Comparison of ENCODE assay signal across 1 cellular context in genomic region chr14:99682809-99683618, GRCh38.
TF ChIP-seq lines count a peak whose summit lies in the region.

No MANE protein-coding gene starts in this region.

TF ChIP-seq in HepG2, 621 proteins besides CTCF, POLR2A, EP300 and RAD21 (continued from another document and continues in another):
- TF ChIP-seq GLMP (CRISPR knock-in tag; IDR thresholded peaks at IDR 0.05; ENCODE audit: borderline replicate concordance) (no peak), ZNF263 (CRISPR knock-in tag; IDR thresholded peaks at IDR 0.05) (no peak), ZBTB7A (CRISPR knock-in tag; IDR thresholded peaks at IDR 0.05) (no peak), ZFP90 (CRISPR knock-in tag; IDR thresholded peaks at IDR 0.05; ENCODE audit: borderline replicate concordance) (no peak), BORCS8-MEF2B (CRISPR knock-in tag; IDR thresholded peaks at IDR 0.05) (no peak), ZNF44 (CRISPR knock-in tag; IDR thresholded peaks at IDR 0.05) (no peak), PAF1 (CRISPR knock-in tag; IDR thresholded peaks at IDR 0.05) (no peak), ZNF891 (CRISPR knock-in tag; IDR thresholded peaks at IDR 0.05) (0 out of 2 replicates have a peak, but pooled peaks have one; percentile 13), HOXA3 (CRISPR knock-in tag; IDR thresholded peaks at IDR 0.05) (peak; percentile 27; the same call in 1 of the 2 replicates), PHF20 (CRISPR knock-in tag; IDR thresholded peaks at IDR 0.05) (no peak; the same call in 1 of the 2 replicates), SMAD1 (CRISPR knock-in tag; IDR thresholded peaks at IDR 0.05; ENCODE audit: borderline replicate concordance, low read depth) (no peak), ZSCAN21 (CRISPR knock-in tag; IDR thresholded peaks at IDR 0.05; ENCODE audit: borderline replicate concordance) (no peak), GABPA (IDR thresholded peaks at IDR 0.05; ENCODE audit: low read depth, low read length) (no peak), GABPA (CRISPR knock-in tag; IDR thresholded peaks at IDR 0.05; ENCODE audit: low read depth) (no peak), ZEB1 (IDR thresholded peaks at IDR 0.05; ENCODE audit: insufficient replicate concordance, low read depth) (peak; percentile 69), ZNF709 (CRISPR knock-in tag; IDR thresholded peaks at IDR 0.05) (0 out of 2 replicates have a peak, but pooled peaks have one; percentile 21), CHD4 (IDR thresholded peaks at IDR 0.05; ENCODE audit: borderline replicate concordance, low read length) (no peak), MIXL1 (CRISPR knock-in tag; IDR thresholded peaks at IDR 0.05) (no peak), ZNF550 (CRISPR knock-in tag; IDR thresholded peaks at IDR 0.05; ENCODE audit: borderline replicate concordance) (no peak), ZBTB37 (CRISPR knock-in tag; IDR thresholded peaks at IDR 0.05) (no peak), ZC3H4 (CRISPR knock-in tag; IDR thresholded peaks at IDR 0.05; ENCODE audit: borderline replicate concordance) (no peak), ZNF33B (CRISPR knock-in tag; IDR thresholded peaks at IDR 0.05) (no peak), MIER3 (CRISPR knock-in tag; IDR thresholded peaks at IDR 0.05; ENCODE audit: borderline replicate concordance) (no peak), TEAD3 (CRISPR knock-in tag; optimal IDR thresholded peaks at IDR 0.05; ENCODE audit: borderline replicate concordance) (no peak), RXRB (CRISPR knock-in tag; IDR thresholded peaks at IDR 0.05; ENCODE audit: borderline replicate concordance) (no peak), KDM6A (CRISPR knock-in tag; IDR thresholded peaks at IDR 0.05; ENCODE audit: low read depth) (no peak), PAWR (CRISPR knock-in tag; IDR thresholded peaks at IDR 0.05; ENCODE audit: borderline replicate concordance) (no peak), ZNF598 (CRISPR knock-in tag; IDR thresholded peaks at IDR 0.05; ENCODE audit: borderline replicate concordance) (no peak), JARID2 (CRISPR knock-in tag; IDR thresholded peaks at IDR 0.05; ENCODE audit: insufficient replicate concordance) (no peak), ATF1 (CRISPR knock-in tag; IDR thresholded peaks at IDR 0.05) (no peak), ZFY (CRISPR knock-in tag; IDR thresholded peaks at IDR 0.05) (no peak), KLF16 (CRISPR knock-in tag; IDR thresholded peaks at IDR 0.05) (no peak), ZNF235 (CRISPR knock-in tag; IDR thresholded peaks at IDR 0.05; ENCODE audit: borderline replicate concordance) (no peak; the same call in 1 of the 2 replicates), ERF (CRISPR knock-in tag; IDR thresholded peaks at IDR 0.05) (no peak)
- TF ChIP-seq, protein P1, sequence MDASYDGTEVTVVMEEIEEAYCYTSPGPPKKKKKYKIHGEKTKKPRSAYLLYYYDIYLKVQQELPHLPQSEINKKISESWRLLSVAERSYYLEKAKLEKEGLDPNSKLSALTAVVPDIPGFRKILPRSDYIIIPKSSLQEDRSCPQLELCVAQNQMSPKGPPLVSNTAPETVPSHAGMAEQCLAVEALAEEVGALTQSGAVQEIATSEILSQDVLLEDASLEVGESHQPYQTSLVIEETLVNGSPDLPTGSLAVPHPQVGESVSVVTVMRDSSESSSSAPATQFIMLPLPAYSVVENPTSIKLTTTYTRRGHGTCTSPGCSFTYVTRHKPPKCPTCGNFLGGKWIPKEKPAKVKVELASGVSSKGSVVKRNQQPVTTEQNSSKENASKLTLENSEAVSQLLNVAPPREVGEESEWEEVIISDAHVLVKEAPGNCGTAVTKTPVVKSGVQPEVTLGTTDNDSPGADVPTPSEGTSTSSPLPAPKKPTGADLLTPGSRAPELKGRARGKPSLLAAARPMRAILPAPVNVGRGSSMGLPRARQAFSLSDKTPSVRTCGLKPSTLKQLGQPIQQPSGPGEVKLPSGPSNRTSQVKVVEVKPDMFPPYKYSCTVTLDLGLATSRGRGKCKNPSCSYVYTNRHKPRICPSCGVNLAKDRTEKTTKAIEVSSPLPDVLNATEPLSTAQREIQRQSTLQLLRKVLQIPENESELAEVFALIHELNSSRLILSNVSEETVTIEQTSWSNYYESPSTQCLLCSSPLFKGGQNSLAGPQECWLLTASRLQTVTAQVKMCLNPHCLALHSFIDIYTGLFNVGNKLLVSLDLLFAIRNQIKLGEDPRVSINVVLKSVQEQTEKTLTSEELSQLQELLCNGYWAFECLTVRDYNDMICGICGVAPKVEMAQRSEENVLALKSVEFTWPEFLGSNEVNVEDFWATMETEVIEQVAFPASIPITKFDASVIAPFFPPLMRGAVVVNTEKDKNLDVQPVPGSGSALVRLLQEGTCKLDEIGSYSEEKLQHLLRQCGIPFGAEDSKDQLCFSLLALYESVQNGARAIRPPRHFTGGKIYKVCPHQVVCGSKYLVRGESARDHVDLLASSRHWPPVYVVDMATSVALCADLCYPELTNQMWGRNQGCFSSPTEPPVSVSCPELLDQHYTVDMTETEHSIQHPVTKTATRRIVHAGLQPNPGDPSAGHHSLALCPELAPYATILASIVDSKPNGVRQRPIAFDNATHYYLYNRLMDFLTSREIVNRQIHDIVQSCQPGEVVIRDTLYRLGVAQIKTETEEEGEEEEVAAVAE (CRISPR knock-in tag; IDR thresholded peaks at IDR 0.05; ENCODE audit: borderline replicate concordance) = no peak
- TF ChIP-seq, protein P2, sequence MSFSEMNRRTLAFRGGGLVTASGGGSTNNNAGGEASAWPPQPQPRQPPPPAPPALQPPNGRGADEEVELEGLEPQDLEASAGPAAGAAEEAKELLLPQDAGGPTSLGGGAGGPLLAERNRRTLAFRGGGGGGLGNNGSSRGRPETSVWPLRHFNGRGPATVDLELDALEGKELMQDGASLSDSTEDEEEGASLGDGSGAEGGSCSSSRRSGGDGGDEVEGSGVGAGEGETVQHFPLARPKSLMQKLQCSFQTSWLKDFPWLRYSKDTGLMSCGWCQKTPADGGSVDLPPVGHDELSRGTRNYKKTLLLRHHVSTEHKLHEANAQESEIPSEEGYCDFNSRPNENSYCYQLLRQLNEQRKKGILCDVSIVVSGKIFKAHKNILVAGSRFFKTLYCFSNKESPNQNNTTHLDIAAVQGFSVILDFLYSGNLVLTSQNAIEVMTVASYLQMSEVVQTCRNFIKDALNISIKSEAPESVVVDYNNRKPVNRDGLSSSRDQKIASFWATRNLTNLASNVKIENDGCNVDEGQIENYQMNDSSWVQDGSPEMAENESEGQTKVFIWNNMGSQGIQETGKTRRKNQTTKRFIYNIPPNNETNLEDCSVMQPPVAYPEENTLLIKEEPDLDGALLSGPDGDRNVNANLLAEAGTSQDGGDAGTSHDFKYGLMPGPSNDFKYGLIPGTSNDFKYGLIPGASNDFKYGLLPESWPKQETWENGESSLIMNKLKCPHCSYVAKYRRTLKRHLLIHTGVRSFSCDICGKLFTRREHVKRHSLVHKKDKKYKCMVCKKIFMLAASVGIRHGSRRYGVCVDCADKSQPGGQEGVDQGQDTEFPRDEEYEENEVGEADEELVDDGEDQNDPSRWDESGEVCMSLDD (CRISPR knock-in tag; IDR thresholded peaks at IDR 0.05; ENCODE audit: borderline replicate concordance) = no peak
- TF ChIP-seq, protein P3, sequence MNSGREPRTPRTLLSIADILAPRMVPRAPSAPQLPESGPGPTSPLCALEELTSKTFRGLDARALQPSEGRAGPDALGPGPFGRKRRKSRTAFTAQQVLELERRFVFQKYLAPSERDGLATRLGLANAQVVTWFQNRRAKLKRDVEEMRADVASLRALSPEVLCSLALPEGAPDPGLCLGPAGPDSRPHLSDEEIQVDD (CRISPR knock-in tag; IDR thresholded peaks at IDR 0.05; ENCODE audit: borderline replicate concordance) = no peak
- TF ChIP-seq, protein P4, sequence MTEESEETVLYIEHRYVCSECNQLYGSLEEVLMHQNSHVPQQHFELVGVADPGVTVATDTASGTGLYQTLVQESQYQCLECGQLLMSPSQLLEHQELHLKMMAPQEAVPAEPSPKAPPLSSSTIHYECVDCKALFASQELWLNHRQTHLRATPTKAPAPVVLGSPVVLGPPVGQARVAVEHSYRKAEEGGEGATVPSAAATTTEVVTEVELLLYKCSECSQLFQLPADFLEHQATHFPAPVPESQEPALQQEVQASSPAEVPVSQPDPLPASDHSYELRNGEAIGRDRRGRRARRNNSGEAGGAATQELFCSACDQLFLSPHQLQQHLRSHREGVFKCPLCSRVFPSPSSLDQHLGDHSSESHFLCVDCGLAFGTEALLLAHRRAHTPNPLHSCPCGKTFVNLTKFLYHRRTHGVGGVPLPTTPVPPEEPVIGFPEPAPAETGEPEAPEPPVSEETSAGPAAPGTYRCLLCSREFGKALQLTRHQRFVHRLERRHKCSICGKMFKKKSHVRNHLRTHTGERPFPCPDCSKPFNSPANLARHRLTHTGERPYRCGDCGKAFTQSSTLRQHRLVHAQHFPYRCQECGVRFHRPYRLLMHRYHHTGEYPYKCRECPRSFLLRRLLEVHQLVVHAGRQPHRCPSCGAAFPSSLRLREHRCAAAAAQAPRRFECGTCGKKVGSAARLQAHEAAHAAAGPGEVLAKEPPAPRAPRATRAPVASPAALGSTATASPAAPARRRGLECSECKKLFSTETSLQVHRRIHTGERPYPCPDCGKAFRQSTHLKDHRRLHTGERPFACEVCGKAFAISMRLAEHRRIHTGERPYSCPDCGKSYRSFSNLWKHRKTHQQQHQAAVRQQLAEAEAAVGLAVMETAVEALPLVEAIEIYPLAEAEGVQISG (CRISPR knock-in tag; IDR thresholded peaks at IDR 0.05) = peak; percentile 53; the same call in 1 of the 2 replicates
- TF ChIP-seq, protein P5, sequence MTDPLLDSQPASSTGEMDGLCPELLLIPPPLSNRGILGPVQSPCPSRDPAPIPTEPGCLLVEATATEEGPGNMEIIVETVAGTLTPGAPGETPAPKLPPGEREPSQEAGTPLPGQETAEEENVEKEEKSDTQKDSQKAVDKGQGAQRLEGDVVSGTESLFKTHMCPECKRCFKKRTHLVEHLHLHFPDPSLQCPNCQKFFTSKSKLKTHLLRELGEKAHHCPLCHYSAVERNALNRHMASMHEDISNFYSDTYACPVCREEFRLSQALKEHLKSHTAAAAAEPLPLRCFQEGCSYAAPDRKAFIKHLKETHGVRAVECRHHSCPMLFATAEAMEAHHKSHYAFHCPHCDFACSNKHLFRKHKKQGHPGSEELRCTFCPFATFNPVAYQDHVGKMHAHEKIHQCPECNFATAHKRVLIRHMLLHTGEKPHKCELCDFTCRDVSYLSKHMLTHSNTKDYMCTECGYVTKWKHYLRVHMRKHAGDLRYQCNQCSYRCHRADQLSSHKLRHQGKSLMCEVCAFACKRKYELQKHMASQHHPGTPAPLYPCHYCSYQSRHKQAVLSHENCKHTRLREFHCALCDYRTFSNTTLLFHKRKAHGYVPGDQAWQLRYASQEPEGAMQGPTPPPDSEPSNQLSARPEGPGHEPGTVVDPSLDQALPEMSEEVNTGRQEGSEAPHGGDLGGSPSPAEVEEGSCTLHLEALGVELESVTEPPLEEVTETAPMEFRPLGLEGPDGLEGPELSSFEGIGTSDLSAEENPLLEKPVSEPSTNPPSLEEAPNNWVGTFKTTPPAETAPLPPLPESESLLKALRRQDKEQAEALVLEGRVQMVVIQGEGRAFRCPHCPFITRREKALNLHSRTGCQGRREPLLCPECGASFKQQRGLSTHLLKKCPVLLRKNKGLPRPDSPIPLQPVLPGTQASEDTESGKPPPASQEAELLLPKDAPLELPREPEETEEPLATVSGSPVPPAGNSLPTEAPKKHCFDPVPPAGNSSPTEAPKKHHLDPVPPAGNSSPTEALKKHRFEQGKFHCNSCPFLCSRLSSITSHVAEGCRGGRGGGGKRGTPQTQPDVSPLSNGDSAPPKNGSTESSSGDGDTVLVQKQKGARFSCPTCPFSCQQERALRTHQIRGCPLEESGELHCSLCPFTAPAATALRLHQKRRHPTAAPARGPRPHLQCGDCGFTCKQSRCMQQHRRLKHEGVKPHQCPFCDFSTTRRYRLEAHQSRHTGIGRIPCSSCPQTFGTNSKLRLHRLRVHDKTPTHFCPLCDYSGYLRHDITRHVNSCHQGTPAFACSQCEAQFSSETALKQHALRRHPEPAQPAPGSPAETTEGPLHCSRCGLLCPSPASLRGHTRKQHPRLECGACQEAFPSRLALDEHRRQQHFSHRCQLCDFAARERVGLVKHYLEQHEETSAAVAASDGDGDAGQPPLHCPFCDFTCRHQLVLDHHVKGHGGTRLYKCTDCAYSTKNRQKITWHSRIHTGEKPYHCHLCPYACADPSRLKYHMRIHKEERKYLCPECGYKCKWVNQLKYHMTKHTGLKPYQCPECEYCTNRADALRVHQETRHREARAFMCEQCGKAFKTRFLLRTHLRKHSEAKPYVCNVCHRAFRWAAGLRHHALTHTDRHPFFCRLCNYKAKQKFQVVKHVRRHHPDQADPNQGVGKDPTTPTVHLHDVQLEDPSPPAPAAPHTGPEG (CRISPR knock-in tag; IDR thresholded peaks at IDR 0.05) = no peak
- TF ChIP-seq, protein P6, sequence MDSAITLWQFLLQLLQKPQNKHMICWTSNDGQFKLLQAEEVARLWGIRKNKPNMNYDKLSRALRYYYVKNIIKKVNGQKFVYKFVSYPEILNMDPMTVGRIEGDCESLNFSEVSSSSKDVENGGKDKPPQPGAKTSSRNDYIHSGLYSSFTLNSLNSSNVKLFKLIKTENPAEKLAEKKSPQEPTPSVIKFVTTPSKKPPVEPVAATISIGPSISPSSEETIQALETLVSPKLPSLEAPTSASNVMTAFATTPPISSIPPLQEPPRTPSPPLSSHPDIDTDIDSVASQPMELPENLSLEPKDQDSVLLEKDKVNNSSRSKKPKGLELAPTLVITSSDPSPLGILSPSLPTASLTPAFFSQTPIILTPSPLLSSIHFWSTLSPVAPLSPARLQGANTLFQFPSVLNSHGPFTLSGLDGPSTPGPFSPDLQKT (CRISPR knock-in tag; IDR thresholded peaks at IDR 0.05; ENCODE audit: borderline replicate concordance) = no peak
